Comparison of ENCODE assay signal across 7 cellular contexts in genomic region chr15:61195116-61196002, GRCh38. TPM values are rescaled to one million over a fixed set of nuclear protein-coding genes. Genes with fewer than 3 reads are reported as not detected.
A peak's percentile ranks its signal among the peaks of the same experiment; 100 is the strongest.
DNase-seq lines count a peak whose midpoint lies in the region; ATAC-seq and TF ChIP-seq lines count a peak whose summit lies in the region.

No MANE protein-coding gene starts in this region.

- no peak overlapping the region for H3K27ac ChIP-seq in thoracic aorta

- DNase-seq in DMS114 treated with DMSO at 0.1 percent for 48 hours (lab: John Stamatoyannopoulos, UW; ENCODE audit: unreplicated experiment) (peak; percentile 45), HAP-1 (ENCODE audit: low spot score in 2 of 2) (peak; percentile 50 to 51), SKM-1 (lab: John Stamatoyannopoulos, UW; ENCODE audit: unreplicated experiment) (peak; percentile 6), germinal center (ENCODE audit: low spot score) (peak; percentile 31), thoracic aorta (ENCODE audit: low spot score) (no peak), DMS79 treated with DMSO at 0.1 percent for 48 hours (lab: John Stamatoyannopoulos, UW) (no peak), cerebellum (ENCODE audit: low spot score) (no peak)

- H3K36me3 ChIP-seq in HAP-1 (replicated peaks) (no peaks in the 10 kb centered on the region), thoracic aorta (no peaks in the 10 kb centered on the region)

- no peaks in the 10 kb centered on the region for H3K27me3 ChIP-seq in HAP-1 (ENCODE audit: low read depth)
- H3K27me3 ChIP-seq in thoracic aorta (replicated peaks; ENCODE audit: insufficient read depth), result no peaks in the 10 kb centered on the region

- peak; percentile 53 for TF ChIP-seq CTCF in thoracic aorta (IDR thresholded peaks at IDR 0.05)

- in situ Hi-C loops in HAP-1 (cut with MboI; ENCODE audit: low sequenced_read_pairs), result no loop called here

- no peaks in the 10 kb centered on the region for H3K4me1 ChIP-seq in HAP-1
- no peaks in the 10 kb centered on the region for H3K4me1 ChIP-seq in thoracic aorta (ENCODE audit: control insufficient read depth in 1 of 2, low read depth in 2 of 2)

- ATAC-seq in thoracic aorta (ENCODE audit: insufficient number of reproducible peaks, low FRiP score, low read depth), result no peak

- H3K9me3 ChIP-seq in HAP-1 (no peaks in the 10 kb centered on the region), thoracic aorta (no peaks in the 10 kb centered on the region)

- H3K4me3 ChIP-seq in HAP-1 (no peak overlapping the region), thoracic aorta (no peak overlapping the region)

RNA-seq across cellular contexts. Expression of gene RORA, which starts 33.7 kb away (rescaled TPM):
- total RNA-seq in thoracic aorta (10 to 100 TPM; 45.6 to 62.3 TPM), cerebellum (312 TPM)

Comparison
In these comparisons a context has a peak if more than half of its experiments do, and no peak if none do; other contexts are left out.
1. DNase-seq: peak in DMS114 treated with DMSO at 0.1 percent for 48 hours (single experiment), HAP-1 (2 of 2), SKM-1 (single experiment) and germinal center (single experiment); none in thoracic aorta (single experiment), DMS79 treated with DMSO at 0.1 percent for 48 hours (single experiment) and cerebellum (single experiment).